22 cellular contexts compared by ENCODE assay signal in genomic region chr1:187044393-187044792, GRCh38.
"Had no signal": no experiment of that assay in that cellular context is flagged by ENCODE, and none has a peak within 500 bp of the region (broad histone marks: within the 10 kb centered on the region; RNA-seq: fewer than 3 reads in every experiment).

No MANE protein-coding gene starts in this region.

- FAIRE-seq: colon, endothelial cell of umbilical vein, keratinocyte had no signal

- H3K4me1 ChIP-seq: esophagus muscularis mucosa, gastrocnemius medialis, heart right ventricle, left lung, lower lobe of right lung had no signal

- H3K27me3 ChIP-seq: esophagus muscularis mucosa, gastrocnemius medialis, heart right ventricle, left lung had no signal

- H3K9me3 ChIP-seq: esophagus muscularis mucosa, gastrocnemius medialis, lower lobe of right lung had no signal

- H3K27ac ChIP-seq: coronary artery, dorsolateral prefrontal cortex, esophagus muscularis mucosa, gastrocnemius medialis, heart right ventricle, left lung, lower lobe of right lung had no signal

- DNase-seq: dermis blood vessel endothelial cell; dorsolateral prefrontal cortex; effector CD4-positive, alpha-beta T cell; effector memory CD4-positive, alpha-beta T cell; foreskin melanocyte; gastrocnemius medialis; glutamatergic neuron; head of caudate nucleus; heart right ventricle; hippocampal formation; immature natural killer cell; left cardiac atrium; left lung; left ventricle myocardium superior; lower lobe of right lung; mesenchymal stem cell; midbrain had no signal

- H3K36me3 ChIP-seq: esophagus muscularis mucosa, gastrocnemius medialis, heart right ventricle, left lung, lower lobe of right lung had no signal

- ATAC-seq: gastrocnemius medialis, heart right ventricle, left cardiac atrium, left lung, left ventricle myocardium superior, lower lobe of right lung had no signal

- H3K4me3 ChIP-seq: coronary artery, dorsolateral prefrontal cortex, esophagus muscularis mucosa, gastrocnemius medialis, heart right ventricle, left lung, lower lobe of right lung had no signal
